1 cellular context compared by ENCODE assay signal in genomic region chr1:25232027-25232865, GRCh38.
TF ChIP-seq lines count a peak whose summit lies in the region.

TSS of gene SYF2 (minus strand) at chr1:25232502. CDS start at chr1:25232467, 35 bp downstream.

TF ChIP-seq in GM12878, 131 proteins besides CTCF, POLR2A, EP300 and RAD21 (continued from another document):
- TF ChIP-seq ZNF687 (IDR thresholded peaks at IDR 0.05) (peak; percentile 81), PKNOX1 (IDR thresholded peaks at IDR 0.05) (peak; percentile 60; the same call in 1 of the 2 replicates), E2F8 (IDR thresholded peaks at IDR 0.05; ENCODE audit: low read depth, partially characterized antibody) (peak; percentile 88), USF2 (IDR thresholded peaks at IDR 0.05; ENCODE audit: borderline replicate concordance, low read depth, low read length) (no peak), IRF3 (IDR thresholded peaks at IDR 0.05) (no peak), MYC (IDR thresholded peaks at IDR 0.05; ENCODE audit: insufficient read depth, insufficient read length, insufficient replicate concordance, low read length, severe bottlenecking) (no peak), NKRF (conservative IDR thresholded peaks at IDR 0.05) (peak; percentile 93), ATF3 (IDR thresholded peaks at IDR 0.05; ENCODE audit: borderline replicate concordance, extremely low read depth, low read depth, low read length) (no peak), GABPA (IDR thresholded peaks at IDR 0.05; ENCODE audit: low read depth) (peak; percentile 96), CEBPZ (IDR thresholded peaks at IDR 0.05; ENCODE audit: low read depth, low read length) (no peak), MEF2B (IDR thresholded peaks at IDR 0.05; ENCODE audit: partially characterized antibody, poor library complexity, severe bottlenecking) (peak; percentile 46), ELK1 (IDR thresholded peaks at IDR 0.05; ENCODE audit: low read depth, low read length) (peak; percentile 87), KDM1A (IDR thresholded peaks at IDR 0.05; ENCODE audit: borderline replicate concordance) (no peak), CBFB (IDR thresholded peaks at IDR 0.05; ENCODE audit: low read depth) (peak; percentile 74), TCF7 (IDR thresholded peaks at IDR 0.05; ENCODE audit: borderline replicate concordance) (no peak), MTA2 (IDR thresholded peaks at IDR 0.05; ENCODE audit: low read depth) (no peak), ZBTB33 (IDR thresholded peaks at IDR 0.05) (no peak), MTA3 (IDR thresholded peaks at IDR 0.05; ENCODE audit: borderline replicate concordance, low read length) (no peak), PBX3 (IDR thresholded peaks at IDR 0.05; ENCODE audit: insufficient replicate concordance, low read depth, low read length) (peak; percentile 62), SPI1 (IDR thresholded peaks at IDR 0.05; ENCODE audit: borderline replicate concordance, insufficient read depth, low read depth, low read length) (peak; percentile 42; the same call in 1 of the 2 replicates), SRF (IDR thresholded peaks at IDR 0.05; ENCODE audit: low read depth in 2 of 2, low read length in 2 of 2) (peak in 1 of 2 experiments; percentile 71; a peak in 3 of 4 replicates), SUPT20H (IDR thresholded peaks at IDR 0.05; ENCODE audit: borderline replicate concordance, control insufficient read depth, low read depth, low read length) (no peak)
